ENCODE assay signal across 27 cellular contexts in genomic region chr6:147540075-147540474, GRCh38. TPM values are rescaled to one million over a fixed set of nuclear protein-coding genes. Genes with fewer than 3 reads are reported as not detected.
"Had no signal": no experiment of that assay in that cellular context is flagged by ENCODE, and none has a peak within 500 bp of the region (broad histone marks: within the 10 kb centered on the region; RNA-seq: fewer than 3 reads in every experiment).

No MANE protein-coding gene starts in this region.

- H3K4me1 Mint-ChIP-seq: naive thymus-derived CD8-positive, alpha-beta T cell; neural crest cell; stimulated activated naive B cell treated with anti-CD40 and anti-IgM and Interleukin-4, amounts not matched to agents 10 μg/mL and 1 μg/mL and 100 μg/mL, for 72 hours had no signal

- H3K27me3 Mint-ChIP-seq: stimulated activated naive B cell treated with anti-CD40 and anti-IgM and Interleukin-4, amounts not matched to agents 10 μg/mL and 1 μg/mL and 100 μg/mL, for 72 hours had no signal

- H3K36me3 ChIP-seq: heart right ventricle, left lung, lower lobe of right lung, neutrophil, right atrium auricular region, right lobe of liver, stomach, thoracic aorta, tibial artery, upper lobe of right lung had no signal

- ATAC-seq: heart right ventricle; left colon; left lung; lower lobe of right lung; naive thymus-derived CD8-positive, alpha-beta T cell; psoas muscle; right lobe of liver; stimulated activated naive B cell treated with anti-CD40 and anti-IgM and Interleukin-4, amounts not matched to agents 10 μg/mL and 1 μg/mL and 100 μg/mL, for 72 hours; stimulated activated naive CD8-positive, alpha-beta T cell treated with anti-CD3 and anti-CD28 coated beads, Interleukin-15, Interleukin-2, amounts not matched to agents 100 U/mL and 50 U/mL, for 24 hours; upper lobe of right lung had no signal

- DNase-seq: heart right ventricle; hippocampal formation; left colon; left lung; lower lobe of right lung; mammary epithelial cell; mesenchymal stem cell; naive thymus-derived CD8-positive, alpha-beta T cell; occipital lobe; psoas muscle; right lobe of liver; stimulated activated CD4-positive, alpha-beta T cell treated with anti-CD3 and anti-CD28 coated beads, Interleukin-12 subunit alpha, Interleukin-12 subunit beta, amount 100 ng/mL, for 4 hours; stimulated activated CD4-positive, alpha-beta T cell treated with anti-CD3 and anti-CD28 coated beads, Interleukin-15, amount 100 ng/mL, for 24 hours; stimulated activated CD4-positive, alpha-beta T cell treated with anti-CD3 and anti-CD28 coated beads, Interleukin-2, amount 100 ng/mL, for 24 hours; stimulated activated CD4-positive, alpha-beta T cell treated with anti-CD3 and anti-CD28 coated beads, Interleukin-4, amount 100 ng/mL, for 1 hour; stimulated activated naive B cell treated with anti-CD40 and anti-IgM and Interleukin-4, amounts not matched to agents 10 μg/mL and 1 μg/mL and 100 μg/mL, for 72 hours; stimulated activated naive CD8-positive, alpha-beta T cell treated with anti-CD3 and anti-CD28 coated beads, Interleukin-15, Interleukin-2, amounts not matched to agents 100 U/mL and 50 U/mL, for 24 hours; stomach; tibial artery; trophoblast cell; upper lobe of right lung had no signal

- H3K79me2 ChIP-seq: parathyroid adenoma had no signal

- H3K9me3 Mint-ChIP-seq: neural crest cell had no signal

- H3K9me3 ChIP-seq: lower lobe of right lung, neutrophil, psoas muscle, right lobe of liver, thoracic aorta, upper lobe of right lung had no signal

- H3K27me3 ChIP-seq: heart right ventricle, left lung, right atrium auricular region, right lobe of liver, stomach, tibial artery, upper lobe of right lung had no signal

- H3K4me1 ChIP-seq: heart right ventricle, left lung, lower lobe of right lung, parathyroid adenoma, psoas muscle, right atrium auricular region, right lobe of liver, stomach, tibial artery, upper lobe of right lung had no signal

- H3K4me3 ChIP-seq: heart right ventricle, left lung, lower lobe of right lung, psoas muscle, right atrium auricular region, right lobe of liver, stomach, thoracic aorta, tibial artery, upper lobe of right lung had no signal

- H3K27ac Mint-ChIP-seq: naive thymus-derived CD8-positive, alpha-beta T cell; nephron; stimulated activated naive B cell treated with anti-CD40 and anti-IgM and Interleukin-4, amounts not matched to agents 10 μg/mL and 1 μg/mL and 100 μg/mL, for 72 hours had no signal

- H3K4me3 Mint-ChIP-seq: naive thymus-derived CD8-positive, alpha-beta T cell; nephron; neural crest cell; stimulated activated naive B cell treated with anti-CD40 and anti-IgM and Interleukin-4, amounts not matched to agents 10 μg/mL and 1 μg/mL and 100 μg/mL, for 72 hours had no signal

- H3K9ac ChIP-seq: parathyroid adenoma had no signal

- H2AFZ ChIP-seq: parathyroid adenoma had no signal

- H3K27ac ChIP-seq: heart right ventricle, left lung, lower lobe of right lung, neutrophil, parathyroid adenoma, psoas muscle, right atrium auricular region, right lobe of liver, stomach, thoracic aorta, tibial artery, upper lobe of right lung had no signal

RNA-seq across cellular contexts. Expression of gene SAMD5, which starts 31.6 kb away (rescaled TPM):
- total RNA-seq: naive thymus-derived CD8-positive, alpha-beta T cell had no signal
- polyA plus RNA-seq: naive thymus-derived CD8-positive, alpha-beta T cell had no signal
